ENCODE assay signal across 19 cellular contexts in the genomic region with DNA sequence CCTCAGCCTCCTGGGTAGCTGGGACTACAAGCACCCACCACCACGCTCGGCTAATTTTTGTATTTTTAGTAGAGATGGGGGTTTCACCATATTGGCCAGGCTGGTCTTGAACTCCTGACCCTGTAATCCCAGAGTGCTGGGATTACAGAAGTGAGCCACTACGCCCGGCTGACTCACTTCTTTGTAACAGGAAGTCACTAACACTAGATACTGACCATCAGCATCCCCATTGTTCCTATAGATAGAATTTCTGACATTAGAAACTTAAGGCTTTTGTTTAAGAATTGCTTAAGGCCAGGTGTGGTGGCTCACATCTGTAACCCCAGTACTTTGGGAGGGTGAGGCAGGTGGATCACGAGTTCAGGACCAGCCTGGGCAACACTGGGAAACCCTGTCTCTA. TPM values are rescaled to one million over a fixed set of nuclear protein-coding genes. Genes with fewer than 3 reads are reported as not detected.
A peak's percentile ranks its signal among the peaks of the same experiment; 100 is the strongest.
DNase-seq lines count a peak whose midpoint lies in the region; ATAC-seq and TF ChIP-seq lines count a peak whose summit lies in the region.
"Had no signal": no experiment of that assay in that cellular context is flagged by ENCODE, and none has a peak within 500 bp of the region (broad histone marks: within the 10 kb centered on the region; RNA-seq: fewer than 3 reads in every experiment).

No MANE protein-coding gene starts in this region.

- H3K4me1 ChIP-seq in sigmoid colon: no peaks in the 10 kb centered on the region
- H3K4me1 ChIP-seq: neural progenitor cell, upper lobe of left lung had no signal

- no peaks in the 10 kb centered on the region for H3K9me3 Mint-ChIP-seq in stimulated activated naive B cell treated with anti-CD40 and anti-IgM and Interleukin-4, amounts not matched to agents 10 μg/mL and 1 μg/mL and 100 μg/mL, for 72 hours
- H3K9me3 Mint-ChIP-seq: activated CD4-positive, alpha-beta memory T cell treated with anti-CD3 and anti-CD28 coated beads for 36 hours; neural progenitor cell; stimulated activated naive CD8-positive, alpha-beta T cell treated with anti-CD3 and anti-CD28 coated beads, Interleukin-15, Interleukin-2, amounts not matched to agents 100 ng/mL and 50 ng/mL, for 24 hours had no signal

- H3K27me3 Mint-ChIP-seq in stimulated activated naive B cell treated with anti-CD40 and anti-IgM and Interleukin-4, amounts not matched to agents 10 μg/mL and 1 μg/mL and 100 μg/mL, for 72 hours: no peaks in the 10 kb centered on the region
- H3K27me3 Mint-ChIP-seq: activated CD4-positive, alpha-beta memory T cell treated with anti-CD3 and anti-CD28 coated beads for 36 hours; stimulated activated naive CD8-positive, alpha-beta T cell treated with anti-CD3 and anti-CD28 coated beads, Interleukin-15, Interleukin-2, amounts not matched to agents 100 ng/mL and 50 ng/mL, for 24 hours had no signal

- H3K4me1 Mint-ChIP-seq in stimulated activated naive B cell treated with anti-CD40 and anti-IgM and Interleukin-4, amounts not matched to agents 10 μg/mL and 1 μg/mL and 100 μg/mL, for 72 hours: peaks cover 8 to 15% of the 10 kb centered on the region in 2 donors
- H3K4me1 Mint-ChIP-seq: neural progenitor cell had no signal

- no peak for TF ChIP-seq EP300 in sigmoid colon (IDR thresholded peaks at IDR 0.05)

- 91 to 92% methylated on average over 5 of the region's 5 CpGs for WGBS in sigmoid colon, 2 donors

- H3K27ac Mint-ChIP-seq in stimulated activated naive B cell treated with anti-CD40 and anti-IgM and Interleukin-4, amounts not matched to agents 10 μg/mL and 1 μg/mL and 100 μg/mL, for 72 hours: peak overlapping the region; percentile 47
- H3K27ac Mint-ChIP-seq: activated CD4-positive, alpha-beta memory T cell treated with anti-CD3 and anti-CD28 coated beads for 36 hours; neural progenitor cell had no signal

- no peak for TF ChIP-seq CTCF in sigmoid colon (IDR thresholded peaks at IDR 0.05)

- no peaks in the 10 kb centered on the region for H3K9me3 ChIP-seq in sigmoid colon
- H3K9me3 ChIP-seq: upper lobe of left lung had no signal

- DNase-seq in SIG-M5 treated with dmso at 0.1 percent for 504 hours (lab: John Stamatoyannopoulos, UW; ENCODE audit: unreplicated experiment) (peak; percentile 19), SIG-M5 (lab: John Stamatoyannopoulos, UW) (no peak), RPMI7951 (ENCODE audit: low read depth) (peak; percentile 9), sigmoid colon (no peak), GDM1 (lab: John Stamatoyannopoulos, UW) (no peak), hepatic stellate cell (ENCODE audit: low spot score) (no peak)
- no peak for DNase-seq in stimulated activated naive B cell treated with anti-CD40 and anti-IgM and Interleukin-4, amounts not matched to agents 10 μg/mL and 1 μg/mL and 100 μg/mL, for 72 hours
- DNase-seq: activated CD4-positive, alpha-beta memory T cell treated with anti-CD3 and anti-CD28 coated beads for 36 hours; C1 segment of cervical spinal cord; DMS79 treated with DMSO at 0.1 percent for 48 hours; mesendoderm; NCI-H2029 treated with DMSO at 0.1 percent for 48 hours; NCI-H524; OCI-M1; upper lobe of left lung had no signal

- H3K4me3 ChIP-seq in sigmoid colon: no peak overlapping the region
- H3K4me3 ChIP-seq: neural progenitor cell, upper lobe of left lung had no signal

- H3K36me3 Mint-ChIP-seq in stimulated activated naive B cell treated with anti-CD40 and anti-IgM and Interleukin-4, amounts not matched to agents 10 μg/mL and 1 μg/mL and 100 μg/mL, for 72 hours: peaks cover 20 to 40% of the 10 kb centered on the region in 2 donors

- peaks cover 5 to 51% (median 12%) of the 10 kb centered on the region in 4 donors for H3K36me3 ChIP-seq in sigmoid colon

- no peaks in the 10 kb centered on the region for H3K27me3 ChIP-seq in sigmoid colon
- H3K27me3 ChIP-seq: neural progenitor cell, upper lobe of left lung had no signal

- no peak overlapping the region for H3K27ac ChIP-seq in sigmoid colon
- H3K27ac ChIP-seq: 22Rv1, neural progenitor cell, upper lobe of left lung had no signal

- H3K4me3 Mint-ChIP-seq in stimulated activated naive B cell treated with anti-CD40 and anti-IgM and Interleukin-4, amounts not matched to agents 10 μg/mL and 1 μg/mL and 100 μg/mL, for 72 hours: no peak overlapping the region
- H3K4me3 Mint-ChIP-seq: activated CD4-positive, alpha-beta memory T cell treated with anti-CD3 and anti-CD28 coated beads for 36 hours; neural progenitor cell; stimulated activated naive CD8-positive, alpha-beta T cell treated with anti-CD3 and anti-CD28 coated beads, Interleukin-15, Interleukin-2, amounts not matched to agents 100 ng/mL and 50 ng/mL, for 24 hours had no signal

- no peak for TF ChIP-seq POLR2A in sigmoid colon (IDR thresholded peaks at IDR 0.05)

- ATAC-seq in esophagus mucosa: peak; percentile 57
- peak; percentile 60 to 74 for ATAC-seq in stimulated activated naive B cell treated with anti-CD40 and anti-IgM and Interleukin-4, amounts not matched to agents 10 μg/mL and 1 μg/mL and 100 μg/mL, for 72 hours (replicated peaks)

- intact Hi-C loops in sigmoid colon (cut with DNase I): no loop called here

RNA-seq across cellular contexts. Expression of a gene that starts 42.2 kb away (rescaled TPM):
- total RNA-seq in RPMI7951 (2014; rRNA removed; shearing (Covaris generic)): 0.29 and 0.84 TPM in 2 replicates
- total RNA-seq in esophagus mucosa (0.68 TPM), sigmoid colon (1 to 10 TPM in 1 of 4 donors, under 1 TPM in 3; 0.36 to 1.4 (median 0.77) TPM)
- polyA plus RNA-seq in sigmoid colon: 1 to 10 TPM in 2 of 3 donors, under 1 TPM in 1; 0.60 to 1.7 (median 1.4) TPM

RNA-seq across cellular contexts. Expression of a gene that starts 47.8 kb away (rescaled TPM):
- total RNA-seq in RPMI7951 (2014; rRNA removed; shearing (Covaris generic)): 23.8 and 27.4 TPM in 2 replicates
- total RNA-seq in esophagus mucosa: 74.3 TPM
- 10 to 100 TPM; 52.4 to 74.0 (median 66.7) TPM for total RNA-seq in sigmoid colon
- 10 to 100 TPM in 2 of 3 donors, 1 to 10 TPM in 1; 9.0 to 18.7 (median 15.5) TPM for polyA plus RNA-seq in sigmoid colon

RNA-seq across cellular contexts. Expression of a gene that starts 49.2 kb away (rescaled TPM):
- total RNA-seq in RPMI7951 (2014; rRNA removed; shearing (Covaris generic)): 330 and 401 TPM in 2 replicates
- 509 TPM for total RNA-seq in esophagus mucosa
- total RNA-seq in sigmoid colon: 100 to 1,000 TPM; 113 to 230 (median 172) TPM
- 100 to 1,000 TPM; 416 to 936 (median 650) TPM for polyA plus RNA-seq in sigmoid colon

RNA-seq across cellular contexts. Expression of a gene that starts 49.4 kb away (rescaled TPM):
- total RNA-seq in RPMI7951 (2014; rRNA removed; shearing (Covaris generic)): 0.12 and 0.39 TPM in 2 replicates
- total RNA-seq in esophagus mucosa: 0.36 TPM
- total RNA-seq in sigmoid colon: 1 to 10 TPM in 1 of 4 donors, under 1 TPM in 2, not detected in 1; 0.33 to 1.8 (median 0.55) TPM
- polyA plus RNA-seq in sigmoid colon: under 1 TPM in 1 of 3 donors, not detected in 2; 0.22 TPM

Comparison
In these comparisons a context has a peak if more than half of its experiments do, and no peak if none do; other contexts are left out.
1. DNase-seq: peak in SIG-M5 treated with dmso at 0.1 percent for 504 hours (single experiment) and RPMI7951 (single experiment); none in SIG-M5 (single experiment), stimulated activated naive B cell treated with anti-CD40 and anti-IgM and Interleukin-4, amounts not matched to agents 10 μg/mL and 1 μg/mL and 100 μg/mL, for 72 hours (single experiment), sigmoid colon (single experiment), GDM1 (single experiment) and hepatic stellate cell (single experiment).